ENCODE assay signal across 11 cellular contexts in genomic region chr19:13401388-13401787, GRCh38.
DNase-seq lines count a peak whose midpoint lies in the region; ATAC-seq and TF ChIP-seq lines count a peak whose summit lies in the region.
"Had no signal": no experiment of that assay in that cellular context is flagged by ENCODE, and none has a peak within 500 bp of the region (broad histone marks: within the 10 kb centered on the region; RNA-seq: fewer than 3 reads in every experiment).

No MANE protein-coding gene starts in this region.

- no peaks in the 10 kb centered on the region for H3K27me3 ChIP-seq in MG63
- no peaks in the 10 kb centered on the region for H3K27me3 ChIP-seq in iPS DF 6.9 (ENCODE audit: control insufficient read depth, insufficient read depth, low read length)

- no peaks in the 10 kb centered on the region for H3K4me1 ChIP-seq in iPS DF 6.9 (ENCODE audit: control insufficient read depth, insufficient read depth, low read length)

- H3K36me3 ChIP-seq in MG63, result no peaks in the 10 kb centered on the region
- no peaks in the 10 kb centered on the region for H3K36me3 ChIP-seq in iPS DF 6.9 (ENCODE audit: control insufficient read depth, insufficient read depth, low read length)

- H3K36me3 Mint-ChIP-seq in WTC11 (peaks cover 10% of the 10 kb centered on the region), mesothelial cell of epicardium (no peaks in the 10 kb centered on the region)

- H3K4me3 Mint-ChIP-seq in WTC11 (no peak overlapping the region), mesothelial cell of epicardium (no peak overlapping the region)

- CTCF ChIA-PET in WTC11 (lab: Charles Lee), result interaction anchor here (0.8 to 1.1 kb wide), 2 partner anchors 174 to 320 kb away, joined by 3 read pairs; no protein-coding TSS in a partner anchor

- TF ChIP-seq CTCF in WTC11 (IDR thresholded peaks at IDR 0.05) (no peak), mesothelial cell of epicardium (IDR thresholded peaks at IDR 0.05; ENCODE audit: unreplicated experiment) (no peak)

- H3K9me3 Mint-ChIP-seq in WTC11 (peaks cover 12% of the 10 kb centered on the region), mesothelial cell of epicardium (peaks cover 6% of the 10 kb centered on the region)

- H3K27ac ChIP-seq in iPS DF 6.9 (ENCODE audit: low read length), result no peak overlapping the region

- H3K27me3 Mint-ChIP-seq in WTC11 (ENCODE audit: low read depth) (no peaks in the 10 kb centered on the region), mesothelial cell of epicardium (ENCODE audit: low read depth) (peaks cover 2% of the 10 kb centered on the region)

- peaks cover 16% of the 10 kb centered on the region for H3K4me1 Mint-ChIP-seq in WTC11
- no peaks in the 10 kb centered on the region for H3K4me1 Mint-ChIP-seq in mesothelial cell of epicardium

- WGBS in iPS DF 6.9 (ENCODE audit: insufficient coverage, insufficient read length), result no CpG with 5 or more reads among the region's 2 CpGs

- H3K27ac Mint-ChIP-seq in WTC11 (no peak overlapping the region), mesothelial cell of epicardium (no peak overlapping the region)

- POLR2A ChIA-PET in WTC11 (lab: Charles Lee), result no interaction called here

- ATAC-seq in WTC11, result peak; percentile 70

- H3K4me3 ChIP-seq in MG63 (no peak overlapping the region), iPS DF 6.9 (ENCODE audit: low read length) (no peak overlapping the region)

- DNase-seq in NCI-H2171 treated with DMSO at 0.1 percent for 48 hours (lab: John Stamatoyannopoulos, UW), result peak; percentile 57
- no peak for DNase-seq in NCI-H2171 (lab: John Stamatoyannopoulos, UW)
- DNase-seq in MG63, result peak; percentile 48
- DNase-seq in WTC11 (ENCODE audit: low spot score), result no peak
- DNase-seq in iPS DF 6.9 (ENCODE audit: low read depth, low spot score), result peak; percentile 25
- DNase-seq in midbrain (lab: John Stamatoyannopoulos, UW), result no peak
- DNase-seq in NOMO-1 treated with DMSO at 0.1 percent for 48 hours (lab: John Stamatoyannopoulos, UW; ENCODE audit: unreplicated experiment), result no peak
- no peak for DNase-seq in mesothelial cell of epicardium (ENCODE audit: low spot score in 2 of 2, unreplicated experiment in 2 of 2)
- DNase-seq: NCI-H2081; stimulated activated naive CD4-positive, alpha-beta T cell treated with Interleukin-2 at 50 U/mL for 16 hours; T-helper 9 cell had no signal

- H3K9me3 ChIP-seq in MG63, result peaks cover 13% of the 10 kb centered on the region
- H3K9me3 ChIP-seq in iPS DF 6.9 (ENCODE audit: control insufficient read depth, insufficient read depth, low read length), result no peaks in the 10 kb centered on the region

TF ChIP-seq in WTC11, 78 proteins besides CTCF, POLR2A, EP300 and RAD21:
- TF ChIP-seq RELA (CRISPR knock-in tag; IDR thresholded peaks at IDR 0.05; ENCODE audit: borderline replicate concordance) (no peak), USF2 (CRISPR knock-in tag; IDR thresholded peaks at IDR 0.05) (peak; percentile 92), NFYB (CRISPR knock-in tag; conservative IDR thresholded peaks at IDR 0.05; ENCODE audit: low read depth) (peak; percentile 39; the same call in 1 of the 2 replicates), ZNF232 (CRISPR knock-in tag; IDR thresholded peaks at IDR 0.05) (no peak), SP1 (CRISPR knock-in tag; conservative IDR thresholded peaks at IDR 0.05) (0 out of 2 replicates have a peak, but pooled peaks have one; percentile 27), USF1 (CRISPR knock-in tag; IDR thresholded peaks at IDR 0.05) (peak; percentile 93), ZNF512 (CRISPR knock-in tag; IDR thresholded peaks at IDR 0.05; ENCODE audit: borderline replicate concordance) (no peak), NR2C2 (CRISPR knock-in tag; IDR thresholded peaks at IDR 0.05) (no peak), ARID4B (CRISPR knock-in tag; IDR thresholded peaks at IDR 0.05; ENCODE audit: borderline replicate concordance) (no peak)

Comparison
In these comparisons a context has a peak if more than half of its experiments do, and no peak if none do; other contexts are left out.
1. DNase-seq: peak in NCI-H2171 treated with DMSO at 0.1 percent for 48 hours (single experiment), MG63 (single experiment) and iPS DF 6.9 (single experiment); none in NCI-H2171 (single experiment), WTC11 (single experiment), midbrain (single experiment), NOMO-1 treated with DMSO at 0.1 percent for 48 hours (single experiment) and mesothelial cell of epicardium (0 of 2).